9 cellular contexts compared by ENCODE assay signal in the genomic region with DNA sequence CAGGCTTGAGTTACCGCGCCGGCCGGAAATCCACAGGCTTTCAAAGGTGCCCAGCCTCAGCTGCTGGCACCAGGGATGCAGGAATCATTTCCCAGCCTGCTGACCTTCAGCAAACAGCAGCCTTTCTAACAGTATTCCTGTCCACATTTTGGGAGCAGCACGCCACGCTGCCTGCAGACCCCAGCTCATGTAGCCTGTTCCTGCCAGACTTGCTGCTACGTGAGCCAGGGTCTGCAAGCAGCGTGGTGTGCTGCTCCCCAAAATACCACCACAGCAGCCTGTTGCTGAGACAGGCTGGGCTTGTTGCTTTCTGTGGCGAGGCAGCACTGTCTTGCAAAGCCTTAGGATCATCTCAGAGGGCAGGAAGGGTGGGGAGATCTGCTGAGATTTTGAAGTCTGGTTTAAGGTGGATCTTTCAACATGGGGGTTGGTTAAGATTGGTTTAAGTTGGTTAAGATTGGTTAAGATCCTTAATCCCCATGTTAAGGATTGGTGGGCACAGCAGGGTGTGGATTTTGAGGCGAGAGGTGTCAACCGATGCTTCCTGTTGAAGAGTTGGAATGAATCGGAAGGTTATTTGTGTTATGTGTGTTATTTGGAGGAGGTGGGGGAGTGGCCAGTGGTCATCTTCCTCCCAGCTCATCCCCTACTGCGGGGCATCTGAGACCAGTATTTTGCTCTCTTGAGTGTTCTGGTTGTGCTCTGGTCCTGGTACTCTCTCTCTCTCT. TPM values are rescaled to one million over a fixed set of nuclear protein-coding genes. Genes with fewer than 3 reads are reported as not detected.
DNase-seq lines count a peak whose midpoint lies in the region; ATAC-seq and TF ChIP-seq lines count a peak whose summit lies in the region.
"Had no signal": no experiment of that assay in that cellular context is flagged by ENCODE, and none has a peak within 500 bp of the region (broad histone marks: within the 10 kb centered on the region; RNA-seq: fewer than 3 reads in every experiment).

No MANE protein-coding gene starts in this region.

- 73% methylated on average over 13 of the region's 13 CpGs for WGBS in heart right ventricle, 2 donors

- no peak overlapping the region for H3K27ac ChIP-seq in heart right ventricle

- peaks cover 0 to 20% (median 7%) of the 10 kb centered on the region in 9 donors for H3K4me1 ChIP-seq in heart right ventricle

- peaks cover 3% of the 10 kb centered on the region for H3K36me3 Mint-ChIP-seq in nephron (ENCODE audit: low read depth)
- H3K36me3 Mint-ChIP-seq: natural killer cell treated with Interleukin-12 subunit alpha and Interleukin-12 subunit beta and Interleukin-15 and Interleukin-18, amount 100 ng/mL, for 72 hours had no signal

- intact Hi-C loops in heart right ventricle (cut with DNase I) (loop anchor here in 9 of 10 donors (1.0 to 5.0 kb wide), 6 partner anchors 34 to 315 kb away; no protein-coding TSS in a partner anchor), cardiac septum (cut with DNase I) (no loop called here)

- H3K36me3 ChIP-seq in heart right ventricle, result peaks cover 0 to 3% (median 0%) of the 10 kb centered on the region in 9 donors

- H3K4me1 Mint-ChIP-seq in nephron, result peaks cover 14% of the 10 kb centered on the region

- DNase-seq in heart right ventricle (no peak), cardiac septum (ENCODE audit: low spot score) (no peak), choroid plexus epithelial cell (ENCODE audit: low read depth) (peak; percentile 14), GM19238 (ENCODE audit: insufficient read length, low spot score) (no peak), activated gamma-delta T cell treated with Interleukin-2 at 50 U/mL for 16 hours (no peak), GM19240 (ENCODE audit: insufficient read length, low spot score) (no peak)

- ATAC-seq in heart right ventricle, result no peak
- no peak for ATAC-seq in GM21723 (IDR thresholded peaks at IDR 0.05; ENCODE audit: unreplicated experiment)

- H3K27ac Mint-ChIP-seq in nephron, result peak overlapping the region in 1 of 3 experiments; percentile 63

- H3K4me3 Mint-ChIP-seq in nephron, result peak overlapping the region; percentile 41 to 80 (median 64)
- H3K4me3 Mint-ChIP-seq: natural killer cell treated with Interleukin-12 subunit alpha and Interleukin-12 subunit beta and Interleukin-15 and Interleukin-18, amount 100 ng/mL, for 72 hours had no signal

- no peaks in the 10 kb centered on the region for H3K9me3 ChIP-seq in heart right ventricle

- H3K4me3 ChIP-seq in heart right ventricle, result peak overlapping the region in 8 of 10 donors; percentile 5 to 38 (median 26)
- H3K4me3 ChIP-seq in choroid plexus epithelial cell (ENCODE audit: low read depth, low read length), result peak overlapping the region; percentile 20

- TF ChIP-seq CTCF in heart right ventricle (IDR thresholded peaks at IDR 0.05), result no peak
- TF ChIP-seq CTCF in choroid plexus epithelial cell (conservative IDR thresholded peaks at IDR 0.05; ENCODE audit: low read depth, low read length), result no peak
- TF ChIP-seq CTCF in nephron (IDR thresholded peaks at IDR 0.05; ENCODE audit: unreplicated experiment in 3 of 3), result no peak

- no peaks in the 10 kb centered on the region for H3K9me3 Mint-ChIP-seq in nephron
- H3K9me3 Mint-ChIP-seq: natural killer cell treated with Interleukin-12 subunit alpha and Interleukin-12 subunit beta and Interleukin-15 and Interleukin-18, amount 100 ng/mL, for 72 hours had no signal

- H3K27me3 ChIP-seq in heart right ventricle, result no peaks in the 10 kb centered on the region

- H3K27me3 Mint-ChIP-seq in nephron (ENCODE audit: low read depth), result peaks cover 15% of the 10 kb centered on the region
- H3K27me3 Mint-ChIP-seq: natural killer cell treated with Interleukin-12 subunit alpha and Interleukin-12 subunit beta and Interleukin-15 and Interleukin-18, amount 100 ng/mL, for 72 hours had no signal

RNA-seq across cellular contexts. Expression of a gene that starts 12.9 kb away (rescaled TPM):
- total RNA-seq in heart right ventricle, result 1 to 10 TPM; 1.8 to 9.8 (median 3.1) TPM
- 10 to 100 TPM in 1 of 2 donors, 1 to 10 TPM in 1; 2.4 to 16.4 TPM for polyA plus RNA-seq in heart right ventricle
- total RNA-seq in cardiac septum, result 0.97 TPM
